Comparison of ENCODE assay signal across 25 cellular contexts in the genomic region with DNA sequence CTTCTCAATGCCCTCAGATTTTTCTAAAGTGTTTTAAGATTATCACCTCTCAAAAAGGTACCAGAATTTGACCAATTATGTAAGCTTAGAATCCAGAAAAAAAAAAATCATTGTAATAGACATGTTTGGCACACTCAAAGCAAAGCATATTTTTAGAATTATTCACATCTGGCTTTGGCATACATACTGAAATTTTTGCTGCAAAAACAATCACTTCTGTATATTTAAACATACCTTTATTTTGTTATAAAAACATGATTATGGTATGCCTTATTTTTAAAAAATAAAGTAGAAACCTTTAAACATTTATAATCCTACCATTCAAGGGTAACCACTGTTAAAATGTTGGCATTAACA.
"Had no signal": no experiment of that assay in that cellular context is flagged by ENCODE, and none has a peak within 500 bp of the region (broad histone marks: within the 10 kb centered on the region; RNA-seq: fewer than 3 reads in every experiment).

No MANE protein-coding gene starts in this region.

- H3K4me1 Mint-ChIP-seq: naive B cell had no signal

- H3K27me3 ChIP-seq: adrenal gland, foreskin keratinocyte, pancreas, stomach, tibial artery, upper lobe of right lung had no signal

- ATAC-seq: foreskin keratinocyte, pancreas, upper lobe of right lung had no signal

- H3K9me3 ChIP-seq: adrenal gland, esophagus squamous epithelium, pancreas, prostate gland, stomach, tibial artery, upper lobe of right lung had no signal

- H3K9me3 Mint-ChIP-seq: activated naive CD4-positive, alpha-beta T cell treated with anti-CD3 and anti-CD28 coated beads, Interleukin-2, amount 50 U/mL, for 72 hours; activated T-cell treated with anti-CD3 and anti-CD28 coated beads, Interleukin-2, amount 50 U/mL, for 72 hours; brain; mesothelial cell of epicardium; naive B cell; nephron progenitor cell; stimulated activated naive B cell treated with anti-CD40 and anti-IgM and Interleukin-4, amounts not matched to agents 10 μg/mL and 1 μg/mL and 100 μg/mL, for 72 hours had no signal

- H3K4me3 Mint-ChIP-seq: activated T-cell treated with anti-CD3 and anti-CD28 coated beads, Interleukin-2, amount 50 U/mL, for 72 hours; brain; mesothelial cell of epicardium; naive B cell; nephron progenitor cell; stimulated activated naive B cell treated with anti-CD40 and anti-IgM and Interleukin-4, amounts not matched to agents 10 μg/mL and 1 μg/mL and 100 μg/mL, for 72 hours had no signal

- DNase-seq: activated CD4-positive, alpha-beta T cell treated with anti-CD3 and anti-CD28 coated beads for 4 hours; activated CD4-positive, alpha-beta T cell treated with anti-CD3 and anti-CD28 coated beads, Interleukin-2, amount 50 U/mL, for 4 hours; activated naive CD4-positive, alpha-beta T cell; activated T-cell treated with anti-CD3 and anti-CD28 coated beads for 4 hours; activated T-cell treated with anti-CD3 and anti-CD28 coated beads, Interleukin-2, amount 50 U/mL, for 72 hours; adrenal gland; aorta; dermis blood vessel endothelial cell; effector CD4-positive, alpha-beta T cell; esophagus squamous epithelium; foreskin keratinocyte; naive B cell; nephron progenitor cell; pancreas; stimulated activated CD4-positive, alpha-beta T cell treated with anti-CD3 and anti-CD28 coated beads, Interleukin-15, amount 100 ng/mL, for 24 hours; stimulated activated CD4-positive, alpha-beta T cell treated with anti-CD3 and anti-CD28 coated beads, Interleukin-2, amount 100 ng/mL, for 24 hours; stimulated activated naive B cell treated with anti-CD40 and anti-IgM and Interleukin-4, amounts not matched to agents 10 μg/mL and 1 μg/mL and 100 μg/mL, for 72 hours; stomach; tibial artery; upper lobe of right lung had no signal

- H3K36me3 ChIP-seq: adrenal gland, esophagus squamous epithelium, pancreas, prostate gland, stomach, tibial artery, upper lobe of right lung had no signal

- H3K27ac ChIP-seq: adrenal gland, esophagus squamous epithelium, foreskin keratinocyte, pancreas, prostate gland, stomach, upper lobe of right lung, VCaP had no signal

- H3K27me3 Mint-ChIP-seq: brain had no signal

- H3K36me3 Mint-ChIP-seq: activated naive CD4-positive, alpha-beta T cell treated with anti-CD3 and anti-CD28 coated beads, Interleukin-2, amount 50 U/mL, for 72 hours; brain; stimulated activated naive B cell treated with anti-CD40 and anti-IgM and Interleukin-4, amounts not matched to agents 10 μg/mL and 1 μg/mL and 100 μg/mL, for 72 hours had no signal

- H3K4me3 ChIP-seq: adrenal gland, esophagus squamous epithelium, pancreas, prostate gland, stomach, tibial artery, upper lobe of right lung had no signal

- H3K4me1 ChIP-seq: adrenal gland, esophagus squamous epithelium, foreskin keratinocyte, pancreas, prostate gland, stomach, upper lobe of right lung had no signal

- H3K27ac Mint-ChIP-seq: activated naive CD4-positive, alpha-beta T cell treated with anti-CD3 and anti-CD28 coated beads, Interleukin-2, amount 50 U/mL, for 72 hours; activated T-cell treated with anti-CD3 and anti-CD28 coated beads, Interleukin-2, amount 50 U/mL, for 72 hours; mesothelial cell of epicardium; naive B cell; stimulated activated naive B cell treated with anti-CD40 and anti-IgM and Interleukin-4, amounts not matched to agents 10 μg/mL and 1 μg/mL and 100 μg/mL, for 72 hours had no signal
